1 cellular context compared by ENCODE assay signal in genomic region chr2:95270541-95271081, GRCh38.
TF ChIP-seq lines count a peak whose summit lies in the region.

No MANE protein-coding gene starts in this region.

TF ChIP-seq in WTC11, 78 proteins besides CTCF, POLR2A, EP300 and RAD21 (continued from another document):
- TF ChIP-seq STAT6 (CRISPR knock-in tag; conservative IDR thresholded peaks at IDR 0.05; ENCODE audit: low read depth) (no peak), CREM (CRISPR knock-in tag; IDR thresholded peaks at IDR 0.05) (no peak), ZNF281 (CRISPR knock-in tag; IDR thresholded peaks at IDR 0.05) (no peak), FOXP4 (CRISPR knock-in tag; IDR thresholded peaks at IDR 0.05) (no peak), CREB1 (CRISPR knock-in tag; IDR thresholded peaks at IDR 0.05) (no peak), CBFB (CRISPR knock-in tag; IDR thresholded peaks at IDR 0.05; ENCODE audit: low read depth) (no peak), SP1 (CRISPR knock-in tag; conservative IDR thresholded peaks at IDR 0.05) (no peak), ETV6 (CRISPR knock-in tag; IDR thresholded peaks at IDR 0.05) (no peak), NR2C2 (CRISPR knock-in tag; IDR thresholded peaks at IDR 0.05) (no peak), ZNF425 (CRISPR knock-in tag; conservative IDR thresholded peaks at IDR 0.05) (no peak), SMAD4 (CRISPR knock-in tag; IDR thresholded peaks at IDR 0.05) (no peak), E2F1 (CRISPR knock-in tag; IDR thresholded peaks at IDR 0.05) (no peak)
